ENCODE assay signal across 30 cellular contexts in the genomic region with DNA sequence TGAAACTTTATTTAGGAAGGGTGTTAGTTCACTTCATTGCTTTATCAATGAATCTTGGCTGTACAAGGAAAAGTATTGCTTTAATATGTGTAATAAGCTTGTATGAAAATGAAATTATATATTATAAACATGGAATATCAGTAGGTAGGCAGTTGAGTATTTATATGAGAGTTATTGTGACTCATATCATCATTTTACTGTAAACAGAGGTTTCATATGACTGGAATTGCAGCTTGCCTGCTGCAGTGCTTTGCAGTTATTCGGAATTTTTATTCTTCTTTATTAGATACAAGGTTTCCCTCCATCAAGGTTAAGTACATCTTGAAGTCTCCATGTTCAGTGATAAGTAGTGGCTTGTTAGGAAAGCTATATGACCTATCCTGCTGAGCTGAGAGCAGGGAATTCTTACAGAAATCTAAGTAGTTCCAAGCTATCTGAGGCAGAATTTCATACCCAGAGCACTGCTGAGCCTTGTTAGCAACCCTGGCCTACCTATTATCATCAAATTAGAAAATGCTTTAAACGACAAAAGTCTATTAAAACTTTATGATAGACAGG.
"Had no signal": no experiment of that assay in that cellular context is flagged by ENCODE, and none has a peak within 500 bp of the region (broad histone marks: within the 10 kb centered on the region; RNA-seq: fewer than 3 reads in every experiment).

No MANE protein-coding gene starts in this region.

- H3K4me3 ChIP-seq: ascending aorta, cardiac muscle cell had no signal

- H3K4me3 Mint-ChIP-seq: activated B cell treated with CpG ODN at 0.5 μM for 24 hours; activated CD4-positive, alpha-beta memory T cell treated with anti-CD3 and anti-CD28 coated beads for 36 hours; activated CD4-positive, alpha-beta T cell treated with anti-CD3 and anti-CD28 coated beads, Interleukin-2, amount 10 ng/mL, durations not matched to agents 24 days and 14 days; activated CD8-positive, alpha-beta T cell treated with anti-CD3 and anti-CD28 coated beads for 36 hours; activated naive CD4-positive, alpha-beta T cell treated with anti-CD3 and anti-CD28 coated beads, Interleukin-2, amount 10 ng/mL, durations not matched to agents 7 days and 5 days; activated naive CD4-positive, alpha-beta T cell treated with anti-CD3 and anti-CD28 coated beads, Interleukin-2, amount 50 U/mL, for 24 hours; activated naive CD8-positive, alpha-beta T cell; activated naive CD8-positive, alpha-beta T cell treated with anti-CD3 and anti-CD28 coated beads, Interleukin-2, amount 10 ng/mL, durations not matched to agents 7 days and 5 days; activated naive CD8-positive, alpha-beta T cell treated with anti-CD3 and anti-CD28 coated beads, Interleukin-2, amount 50 U/mL, for 24 hours; activated T-cell treated with anti-CD3 and anti-CD28 coated beads, Interleukin-2, amount 50 U/mL, for 24 hours; brain; central memory CD8-positive, alpha-beta T cell; T-helper 17 cell had no signal

- H3K27me3 Mint-ChIP-seq: activated B cell treated with CpG ODN at 0.5 μM for 24 hours; activated CD4-positive, alpha-beta memory T cell treated with anti-CD3 and anti-CD28 coated beads for 36 hours; activated CD4-positive, alpha-beta T cell treated with anti-CD3 and anti-CD28 coated beads, Interleukin-2, amount 10 ng/mL, durations not matched to agents 24 days and 14 days; activated CD8-positive, alpha-beta T cell treated with anti-CD3 and anti-CD28 coated beads for 36 hours; activated naive CD4-positive, alpha-beta T cell treated with anti-CD3 and anti-CD28 coated beads, Interleukin-2, amount 10 ng/mL, durations not matched to agents 7 days and 5 days; activated naive CD4-positive, alpha-beta T cell treated with anti-CD3 and anti-CD28 coated beads, Interleukin-2, amount 50 U/mL, for 24 hours; activated naive CD8-positive, alpha-beta T cell; activated naive CD8-positive, alpha-beta T cell treated with anti-CD3 and anti-CD28 coated beads, Interleukin-2, amount 10 ng/mL, durations not matched to agents 7 days and 5 days; activated naive CD8-positive, alpha-beta T cell treated with anti-CD3 and anti-CD28 coated beads, Interleukin-2, amount 50 U/mL, for 24 hours; activated T-cell treated with anti-CD3 and anti-CD28 coated beads, Interleukin-2, amount 50 U/mL, for 24 hours; brain; central memory CD8-positive, alpha-beta T cell; T-helper 17 cell had no signal

- ATAC-seq: activated CD8-positive, alpha-beta T cell treated with anti-CD3 and anti-CD28 coated beads for 36 hours; activated naive CD8-positive, alpha-beta T cell treated with anti-CD3 and anti-CD28 coated beads, Interleukin-2, amount 50 U/mL, for 24 hours; T-helper 17 cell had no signal

- H3K9me3 ChIP-seq: ascending aorta had no signal

- H3K27me3 ChIP-seq: ascending aorta, cardiac muscle cell had no signal

- H3K27ac Mint-ChIP-seq: activated B cell treated with CpG ODN at 0.5 μM for 24 hours; activated CD4-positive, alpha-beta memory T cell treated with anti-CD3 and anti-CD28 coated beads for 36 hours; activated CD4-positive, alpha-beta T cell treated with anti-CD3 and anti-CD28 coated beads, Interleukin-2, amount 10 ng/mL, durations not matched to agents 24 days and 14 days; activated CD8-positive, alpha-beta T cell treated with anti-CD3 and anti-CD28 coated beads for 36 hours; activated naive CD4-positive, alpha-beta T cell treated with anti-CD3 and anti-CD28 coated beads, Interleukin-2, amount 10 ng/mL, durations not matched to agents 7 days and 5 days; activated naive CD4-positive, alpha-beta T cell treated with anti-CD3 and anti-CD28 coated beads, Interleukin-2, amount 50 U/mL, for 24 hours; activated naive CD8-positive, alpha-beta T cell; activated naive CD8-positive, alpha-beta T cell treated with anti-CD3 and anti-CD28 coated beads, Interleukin-2, amount 10 ng/mL, durations not matched to agents 7 days and 5 days; activated naive CD8-positive, alpha-beta T cell treated with anti-CD3 and anti-CD28 coated beads, Interleukin-2, amount 50 U/mL, for 24 hours; activated T-cell treated with anti-CD3 and anti-CD28 coated beads, Interleukin-2, amount 50 U/mL, for 24 hours; activated T-helper 2 cell treated with anti-CD3 and anti-CD28 coated beads, Interferon-gamma antibody, Interleukin-2, Interleukin-4, amounts not matched to agents 10 μg/mL and 5 μg/mL and 100 μg/mL, durations not matched to agents 14 hours and 24 hours and 36 hours; brain; T-helper 17 cell had no signal

- H3K36me3 ChIP-seq: ascending aorta, cardiac muscle cell had no signal

- H3K4me1 Mint-ChIP-seq: activated B cell treated with CpG ODN at 0.5 μM for 24 hours; activated CD4-positive, alpha-beta T cell treated with anti-CD3 and anti-CD28 coated beads, Interleukin-2, amount 10 ng/mL, durations not matched to agents 24 days and 14 days; activated naive CD4-positive, alpha-beta T cell treated with anti-CD3 and anti-CD28 coated beads, Interleukin-2, amount 10 ng/mL, durations not matched to agents 7 days and 5 days; activated naive CD4-positive, alpha-beta T cell treated with anti-CD3 and anti-CD28 coated beads, Interleukin-2, amount 50 U/mL, for 24 hours; activated naive CD8-positive, alpha-beta T cell treated with anti-CD3 and anti-CD28 coated beads, Interleukin-2, amount 10 ng/mL, durations not matched to agents 7 days and 5 days; activated naive CD8-positive, alpha-beta T cell treated with anti-CD3 and anti-CD28 coated beads, Interleukin-2, amount 50 U/mL, for 24 hours; brain; central memory CD8-positive, alpha-beta T cell; T-helper 17 cell had no signal

- H3K9me3 Mint-ChIP-seq: activated B cell treated with CpG ODN at 0.5 μM for 24 hours; activated CD4-positive, alpha-beta memory T cell treated with anti-CD3 and anti-CD28 coated beads for 36 hours; activated CD4-positive, alpha-beta T cell treated with anti-CD3 and anti-CD28 coated beads, Interleukin-2, amount 10 ng/mL, durations not matched to agents 24 days and 14 days; activated CD8-positive, alpha-beta T cell treated with anti-CD3 and anti-CD28 coated beads for 36 hours; activated T-helper 2 cell treated with anti-CD3 and anti-CD28 coated beads, Interferon-gamma antibody, Interleukin-2, Interleukin-4, amounts not matched to agents 10 μg/mL and 5 μg/mL and 100 μg/mL, durations not matched to agents 14 hours and 24 hours and 36 hours; brain had no signal

- H3K36me3 Mint-ChIP-seq: activated CD4-positive, alpha-beta memory T cell treated with anti-CD3 and anti-CD28 coated beads for 36 hours; activated naive CD4-positive, alpha-beta T cell treated with anti-CD3 and anti-CD28 coated beads, Interleukin-2, amount 10 ng/mL, durations not matched to agents 7 days and 5 days; activated naive CD4-positive, alpha-beta T cell treated with anti-CD3 and anti-CD28 coated beads, Interleukin-2, amount 50 U/mL, for 24 hours; activated naive CD8-positive, alpha-beta T cell; activated naive CD8-positive, alpha-beta T cell treated with anti-CD3 and anti-CD28 coated beads, Interleukin-2, amount 10 ng/mL, durations not matched to agents 7 days and 5 days; brain had no signal

- H3K27ac ChIP-seq: ascending aorta, cardiac muscle cell, VCaP had no signal

- H3K4me1 ChIP-seq: ascending aorta had no signal

- DNase-seq: activated B cell treated with CpG ODN at 0.5 μM for 24 hours; activated CD4-positive, alpha-beta memory T cell treated with anti-CD3 and anti-CD28 coated beads for 36 hours; activated CD4-positive, alpha-beta T cell treated with anti-CD3 and anti-CD28 coated beads for 4 hours; activated CD4-positive, alpha-beta T cell treated with anti-CD3 and anti-CD28 coated beads, Interleukin-2, amount 10 ng/mL, durations not matched to agents 24 days and 14 days; activated CD4-positive, alpha-beta T cell treated with anti-CD3 and anti-CD28 coated beads, Interleukin-2, amount 50 U/mL, for 1 hour; activated CD4-positive, alpha-beta T cell treated with anti-CD3 and anti-CD28 coated beads, Interleukin-2, amount 50 U/mL, for 4 hours; activated CD4-positive, CD25-positive, alpha-beta regulatory T cell treated with anti-CD3 and anti-CD28 coated beads, Interleukin-2, amount 50 U/mL, for 72 hours; activated CD8-positive, alpha-beta memory T cell treated with anti-CD3 and anti-CD28 coated beads, Interleukin-2, amount 50 U/mL, for 48 hours; activated CD8-positive, alpha-beta T cell treated with anti-CD3 and anti-CD28 coated beads for 36 hours; activated effector memory CD4-positive, alpha-beta T cell treated with Interleukin-2 at 50 U/mL for 16 hours; activated gamma-delta T cell; activated naive CD4-positive, alpha-beta T cell treated with anti-CD3 and anti-CD28 coated beads, Interleukin-2, amount 10 ng/mL, durations not matched to agents 7 days and 5 days; activated naive CD4-positive, alpha-beta T cell treated with Interleukin-2 at 50 U/mL for 16 hours; activated naive CD8-positive, alpha-beta T cell treated with anti-CD3 and anti-CD28 coated beads, Interleukin-2, amount 10 ng/mL, durations not matched to agents 7 days and 5 days; activated naive CD8-positive, alpha-beta T cell treated with anti-CD3 and anti-CD28 coated beads, Interleukin-2, amount 50 U/mL, for 24 hours; activated T-cell treated with anti-CD3 and anti-CD28 coated beads, Interleukin-2, amount 50 U/mL, for 24 hours; activated T-cell treated with anti-CD3 and anti-CD28 coated beads, Interleukin-2, amount 50 U/mL, for 48 hours; amygdala; anterior cingulate cortex; caudate nucleus; cerebellar nuclear complex; T-helper 17 cell had no signal
